Comparison of ENCODE assay signal across 1 cellular context in genomic region chr16:58127033-58127556, GRCh38.
TF ChIP-seq lines count a peak whose summit lies in the region.

No MANE protein-coding gene starts in this region.

TF ChIP-seq in HEK293, 187 proteins besides CTCF, POLR2A, EP300 and RAD21 (continued from another document):
- TF ChIP-seq ZNF398 (tag by site-specific recombination; IDR thresholded peaks at IDR 0.05) (no peak), ZXDB (tag by site-specific recombination; IDR thresholded peaks at IDR 0.05) (0 out of 2 replicates have a peak, but pooled peaks have one; percentile 11), SETDB1 (IDR thresholded peaks at IDR 0.05; ENCODE audit: insufficient read length, low read length) (no peak), ZNF140 (tag by site-specific recombination; IDR thresholded peaks at IDR 0.05) (no peak), ZBTB17 (tag by site-specific recombination; IDR thresholded peaks at IDR 0.05) (0 out of 2 replicates have a peak, but pooled peaks have one; percentile 23), PRDM1 (tag by site-specific recombination; IDR thresholded peaks at IDR 0.05) (no peak), ZNF660 (tag by site-specific recombination; IDR thresholded peaks at IDR 0.05) (peak; percentile 38; the same call in 1 of the 2 replicates)
- TF ChIP-seq, protein P1, sequence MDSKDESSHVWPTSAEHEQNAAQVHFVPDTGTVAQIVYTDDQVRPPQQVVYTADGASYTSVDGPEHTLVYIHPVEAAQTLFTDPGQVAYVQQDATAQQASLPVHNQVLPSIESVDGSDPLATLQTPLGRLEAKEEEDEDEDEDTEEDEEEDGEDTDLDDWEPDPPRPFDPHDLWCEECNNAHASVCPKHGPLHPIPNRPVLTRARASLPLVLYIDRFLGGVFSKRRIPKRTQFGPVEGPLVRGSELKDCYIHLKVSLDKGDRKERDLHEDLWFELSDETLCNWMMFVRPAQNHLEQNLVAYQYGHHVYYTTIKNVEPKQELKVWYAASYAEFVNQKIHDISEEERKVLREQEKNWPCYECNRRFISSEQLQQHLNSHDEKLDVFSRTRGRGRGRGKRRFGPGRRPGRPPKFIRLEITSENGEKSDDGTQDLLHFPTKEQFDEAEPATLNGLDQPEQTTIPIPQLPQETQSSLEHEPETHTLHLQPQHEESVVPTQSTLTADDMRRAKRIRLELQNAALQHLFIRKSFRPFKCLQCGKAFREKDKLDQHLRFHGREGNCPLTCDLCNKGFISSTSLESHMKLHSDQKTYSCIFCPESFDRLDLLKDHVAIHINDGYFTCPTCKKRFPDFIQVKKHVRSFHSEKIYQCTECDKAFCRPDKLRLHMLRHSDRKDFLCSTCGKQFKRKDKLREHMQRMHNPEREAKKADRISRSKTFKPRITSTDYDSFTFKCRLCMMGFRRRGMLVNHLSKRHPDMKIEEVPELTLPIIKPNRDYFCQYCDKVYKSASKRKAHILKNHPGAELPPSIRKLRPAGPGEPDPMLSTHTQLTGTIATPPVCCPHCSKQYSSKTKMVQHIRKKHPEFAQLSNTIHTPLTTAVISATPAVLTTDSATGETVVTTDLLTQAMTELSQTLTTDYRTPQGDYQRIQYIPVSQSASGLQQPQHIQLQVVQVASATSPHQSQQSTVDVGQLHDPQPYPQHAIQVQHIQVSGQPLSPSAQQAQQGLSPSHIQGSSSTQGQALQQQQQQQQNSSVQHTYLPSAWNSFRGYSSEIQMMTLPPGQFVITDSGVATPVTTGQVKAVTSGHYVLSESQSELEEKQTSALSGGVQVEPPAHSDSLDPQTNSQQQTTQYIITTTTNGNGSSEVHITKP (tag by site-specific recombination; IDR thresholded peaks at IDR 0.05) = peak; percentile 25; the same call in 1 of the 2 replicates
